ENCODE assay signal across 8 cellular contexts in the genomic region with DNA sequence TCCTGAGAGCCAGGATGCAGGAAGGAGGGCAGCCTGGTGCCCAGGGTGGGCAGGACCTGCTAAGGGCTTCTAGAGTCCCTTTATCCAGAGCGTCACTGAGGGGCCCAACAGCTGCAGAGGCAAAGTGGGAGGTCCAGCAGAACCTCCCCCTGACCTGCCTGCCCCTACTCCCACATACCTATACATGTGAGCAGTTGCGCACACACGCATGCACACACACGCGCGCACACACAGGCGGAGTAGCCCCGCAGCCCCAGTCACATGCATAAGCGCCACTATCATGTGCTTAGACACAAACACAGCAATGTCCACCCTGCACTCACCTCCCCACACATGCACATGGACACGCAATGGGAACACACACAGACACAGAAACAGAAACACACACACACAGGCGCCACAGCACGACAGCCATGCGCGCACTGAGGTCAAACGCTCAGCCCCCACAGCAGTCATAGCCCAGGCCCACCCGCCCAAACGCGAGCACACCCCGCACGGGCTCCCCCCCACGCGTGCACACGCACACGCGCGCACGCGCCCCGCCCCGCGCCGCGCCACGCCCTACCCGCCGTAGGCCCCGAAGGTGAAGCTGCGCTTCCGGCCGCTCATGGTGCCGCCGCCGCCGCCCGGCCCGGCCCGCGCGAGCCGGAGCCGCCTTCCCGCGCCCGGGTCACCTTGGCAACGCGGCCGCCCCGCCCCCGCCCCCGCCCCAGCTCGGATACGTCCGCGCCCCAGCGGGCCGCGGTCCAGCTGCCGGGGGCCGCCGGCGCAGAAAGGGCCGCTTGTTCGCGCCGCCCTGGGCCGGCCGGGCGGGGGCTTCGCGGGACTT. TPM values are rescaled to one million over a fixed set of nuclear protein-coding genes. Genes with fewer than 3 reads are reported as not detected.
A peak's percentile ranks its signal among the peaks of the same experiment; 100 is the strongest.
DNase-seq lines count a peak whose midpoint lies in the region; ATAC-seq and TF ChIP-seq lines count a peak whose summit lies in the region.

No MANE protein-coding gene starts in this region.

- CTCF ChIA-PET in Caco-2 (lab: Charles Lee): interaction anchor here (0.5 to 0.6 kb wide), 2 partner anchors 49 to 284 kb away, joined by 3 to 4 read pairs; no protein-coding TSS in a partner anchor

- no peak overlapping the region for H3K27ac Mint-ChIP-seq in Caco-2 (ENCODE audit: unreplicated experiment)

- H3K4me3 Mint-ChIP-seq in Caco-2 (ENCODE audit: unreplicated experiment): peak overlapping the region; percentile 77

- no TSS peak for BruUV-seq in Caco-2 (replicated peaks; lab: Mats Ljungman, UMichigan)

- H3K9me3 ChIP-seq in Caco-2: no peaks in the 10 kb centered on the region

- H3K36me3 Mint-ChIP-seq in Caco-2 (ENCODE audit: insufficient read depth, unreplicated experiment): no peaks in the 10 kb centered on the region

- DNase-seq in Caco-2 (peak in 1 of 2 experiments; percentile 58), NCI-H1105 (lab: John Stamatoyannopoulos, UW) (peak; percentile 52), activated T-helper 1 cell treated with Interleukin-2 at 50 U/mL for 16 hours (ENCODE audit: low read depth) (peak; percentile 42), fibroblast of villous mesenchyme (ENCODE audit: low read depth) (no peak), omental fat pad (ENCODE audit: low spot score) (no peak), NCI-H1048 (lab: John Stamatoyannopoulos, UW) (no peak)

- POLR2A ChIA-PET in Caco-2 (lab: Charles Lee): no interaction called here

- no peaks in the 10 kb centered on the region for H3K9me3 Mint-ChIP-seq in Caco-2 (ENCODE audit: unreplicated experiment)

- ATAC-seq in omental fat pad (ENCODE audit: low FRiP score) (peak; percentile 40), HG03045 (IDR thresholded peaks at IDR 0.05; ENCODE audit: unreplicated experiment) (no peak), GM19351 (IDR thresholded peaks at IDR 0.05; ENCODE audit: unreplicated experiment) (no peak)

- H3K27me3 Mint-ChIP-seq in Caco-2 (ENCODE audit: insufficient read depth, unreplicated experiment): no peaks in the 10 kb centered on the region

- H3K36me3 ChIP-seq in Caco-2 (ENCODE audit: control insufficient read depth, insufficient read depth, low read length): no peaks in the 10 kb centered on the region

- intact Hi-C loops in Caco-2 (cut with micrococcal nuclease; ENCODE audit: unreplicated experiment): loop anchor here (10.0 kb wide), 1 partner anchor 117 kb away; no protein-coding TSS in a partner anchor

- H3K27me3 ChIP-seq in Caco-2 (replicated peaks; ENCODE audit: control insufficient read depth, insufficient read depth, low read length): no peaks in the 10 kb centered on the region; the same call in 1 of the 2 replicates

- peaks cover 10% of the 10 kb centered on the region for H3K4me1 Mint-ChIP-seq in Caco-2 (ENCODE audit: low read depth, unreplicated experiment)

- H3K4me1 ChIP-seq in Caco-2: peaks cover 7% of the 10 kb centered on the region; the same call in 1 of the 2 replicates

- H3K4me3 ChIP-seq in Caco-2 (ENCODE audit: low read depth, low read length) (peak overlapping the region; percentile 62), fibroblast of villous mesenchyme (ENCODE audit: low read depth, low read length) (peak overlapping the region; percentile 16)

- TF ChIP-seq CTCF in Caco-2 (IDR thresholded peaks at IDR 0.05; ENCODE audit: insufficient read depth in 1 of 2, low read depth in 1 of 2, low read length in 1 of 2, severe bottlenecking in 1 of 2, unreplicated experiment in 1 of 2) (no peak), fibroblast of villous mesenchyme (IDR thresholded peaks at IDR 0.05; ENCODE audit: insufficient read depth, low read depth, low read length) (no peak), omental fat pad (IDR thresholded peaks at IDR 0.05) (no peak)

RNA-seq across cellular contexts. Expression of gene RAP1GAP, which starts 17.7 kb away (rescaled TPM):
- total RNA-seq in Caco-2 (2022): 7.2 and 9.3 TPM in 2 replicates
- total RNA-seq in fibroblast of villous mesenchyme: under 0.01 TPM in 1 of 2 replicates, not detected in the other
- total RNA-seq in omental fat pad: under 1 TPM in 3 of 4 donors, not detected in 1; 0.36 to 0.74 (median 0.38) TPM

Comparison
In these comparisons a context has a peak if more than half of its experiments do, and no peak if none do; other contexts are left out.
1. DNase-seq: peak in NCI-H1105 (single experiment) and activated T-helper 1 cell treated with Interleukin-2 at 50 U/mL for 16 hours (single experiment); none in fibroblast of villous mesenchyme (single experiment), omental fat pad (single experiment) and NCI-H1048 (single experiment).